1 cellular context compared by ENCODE assay signal in genomic region chr11:67411785-67412152, GRCh38.
TF ChIP-seq lines count a peak whose summit lies in the region.

No MANE protein-coding gene starts in this region.

TF ChIP-seq in H1, 55 proteins besides CTCF, POLR2A, EP300 and RAD21:
- TF ChIP-seq POU5F1 (IDR thresholded peaks at IDR 0.05; ENCODE audit: low read depth, low read length) (no peak), SIRT6 (IDR thresholded peaks at IDR 0.05; ENCODE audit: low read length) (no peak), MAFK (IDR thresholded peaks at IDR 0.05; ENCODE audit: low read depth, low read length) (no peak), CEBPB (IDR thresholded peaks at IDR 0.05; ENCODE audit: low read depth, low read length) (no peak), KDM1A (IDR thresholded peaks at IDR 0.05; ENCODE audit: borderline replicate concordance, low read length) (no peak), HDAC2 (IDR thresholded peaks at IDR 0.05; ENCODE audit: borderline replicate concordance in 1 of 2, low read depth in 2 of 2, low read length in 2 of 2) (no peak), SIX5 (IDR thresholded peaks at IDR 0.05; ENCODE audit: low read depth, low read length) (no peak), BRCA1 (IDR thresholded peaks at IDR 0.05; ENCODE audit: low read depth, low read length) (no peak), ATF3 (IDR thresholded peaks at IDR 0.05; ENCODE audit: insufficient read depth, low read depth, low read length) (no peak), GTF2F1 (IDR thresholded peaks at IDR 0.05; ENCODE audit: borderline replicate concordance, low read depth, low read length) (no peak), EZH2 (IDR thresholded peaks at IDR 0.05; ENCODE audit: low read depth, low read length, severe bottlenecking) (no peak)
- TF ChIP-seq, protein P1, sequence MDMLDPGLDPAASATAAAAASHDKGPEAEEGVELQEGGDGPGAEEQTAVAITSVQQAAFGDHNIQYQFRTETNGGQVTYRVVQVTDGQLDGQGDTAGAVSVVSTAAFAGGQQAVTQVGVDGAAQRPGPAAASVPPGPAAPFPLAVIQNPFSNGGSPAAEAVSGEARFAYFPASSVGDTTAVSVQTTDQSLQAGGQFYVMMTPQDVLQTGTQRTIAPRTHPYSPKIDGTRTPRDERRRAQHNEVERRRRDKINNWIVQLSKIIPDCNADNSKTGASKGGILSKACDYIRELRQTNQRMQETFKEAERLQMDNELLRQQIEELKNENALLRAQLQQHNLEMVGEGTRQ (IDR thresholded peaks at IDR 0.05; ENCODE audit: low read length): no peak
TF ChIP-seq in H1: peak in this region for 0.
